9 cellular contexts compared by ENCODE assay signal in the genomic region with DNA sequence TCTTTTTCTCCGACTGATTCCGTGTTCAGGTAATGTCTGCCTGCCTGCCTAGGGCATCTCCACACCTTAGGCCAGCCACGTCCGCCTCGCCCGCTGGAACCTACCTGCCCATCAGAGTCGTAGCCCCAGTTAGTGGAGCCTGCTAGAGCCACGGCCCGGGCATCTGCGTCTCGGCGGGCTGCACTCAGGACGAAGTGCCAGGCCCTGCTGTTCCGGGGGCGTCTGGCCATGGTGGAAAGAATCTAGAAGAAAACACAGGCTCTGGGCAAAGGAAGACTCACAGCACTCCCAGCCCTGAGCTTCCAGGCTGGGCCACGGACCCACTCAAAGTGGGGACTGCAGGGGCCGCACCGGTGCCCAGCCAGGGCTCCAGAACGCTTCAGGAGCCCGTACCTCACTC. TPM values are rescaled to one million over a fixed set of nuclear protein-coding genes. Genes with fewer than 3 reads are reported as not detected.
A peak's percentile ranks its signal among the peaks of the same experiment; 100 is the strongest.
DNase-seq lines count a peak whose midpoint lies in the region; ATAC-seq and TF ChIP-seq lines count a peak whose summit lies in the region.
"Had no signal": no experiment of that assay in that cellular context is flagged by ENCODE, and none has a peak within 500 bp of the region (broad histone marks: within the 10 kb centered on the region; RNA-seq: fewer than 3 reads in every experiment).

No MANE protein-coding gene starts in this region.

- H3K79me2 ChIP-seq in OCI-LY1 (ENCODE audit: insufficient read depth, low read length), result peaks cover 6% of the 10 kb centered on the region

- H3K4me1 ChIP-seq in OCI-LY1 (ENCODE audit: insufficient read depth, low read length, severe bottlenecking), result peaks cover 20% of the 10 kb centered on the region
- H3K4me1 ChIP-seq in endodermal cell (ENCODE audit: control insufficient read depth, insufficient read depth, low read length), result peaks cover 8% of the 10 kb centered on the region

- peak overlapping the region; percentile 82 for H3K4me2 ChIP-seq in OCI-LY1 (ENCODE audit: low read length)

- WGBS in endodermal cell (ENCODE audit: insufficient coverage in 1 of 2, insufficient read length in 1 of 2), 2 experiments, result 84 to 90% methylated on average over 14 to 20 of the region's 20 CpGs

- peak overlapping the region; percentile 85 for H3K4me3 Mint-ChIP-seq in endodermal cell
- H3K4me3 Mint-ChIP-seq in natural killer cell, result peak overlapping the region; percentile 89

- TF ChIP-seq CTCF in AG10803 (conservative IDR thresholded peaks at IDR 0.05; ENCODE audit: low read length) (no peak), OCI-LY1 (IDR thresholded peaks at IDR 0.05; ENCODE audit: low read length) (no peak), endodermal cell (conservative IDR thresholded peaks at IDR 0.05) (no peak), natural killer cell (IDR thresholded peaks at IDR 0.05) (no peak)

- H3K9me3 ChIP-seq in OCI-LY1 (ENCODE audit: low read length) (no peaks in the 10 kb centered on the region), endodermal cell (ENCODE audit: control insufficient read depth, low read length) (no peaks in the 10 kb centered on the region)

- H3K4me3 ChIP-seq in AG10803 (ENCODE audit: low read length) (peak overlapping the region; percentile 76), OCI-LY1 (ENCODE audit: low read depth, low read length, poor library complexity, severe bottlenecking) (peak overlapping the region; percentile 97), endodermal cell (ENCODE audit: low read length) (peak overlapping the region; percentile 96)

- H3K36me3 Mint-ChIP-seq in endodermal cell (ENCODE audit: low read depth) (peaks cover 19% of the 10 kb centered on the region), natural killer cell (no peaks in the 10 kb centered on the region)

- 0 out of 2 replicates have a peak, but pooled peaks cover 3% of the 10 kb centered on the region for H3F3A ChIP-seq in OCI-LY1 (ENCODE audit: insufficient read depth, low read length)

- H3K36me3 ChIP-seq in OCI-LY1 (ENCODE audit: insufficient read depth, low read length) (peaks cover 58% of the 10 kb centered on the region), endodermal cell (ENCODE audit: control insufficient read depth, insufficient read depth, low read length) (peaks cover 24% of the 10 kb centered on the region)

- H3K9me2 ChIP-seq in OCI-LY1 (ENCODE audit: low read depth, low read length), result no peaks in the 10 kb centered on the region

- ATAC-seq in natural killer cell (no peak), HG03097 (IDR thresholded peaks at IDR 0.05; ENCODE audit: low FRiP score, unreplicated experiment) (no peak)

- H3K9me3 Mint-ChIP-seq in endodermal cell (no peaks in the 10 kb centered on the region), natural killer cell (no peaks in the 10 kb centered on the region)

- peak overlapping the region; percentile 94 for H3K27ac Mint-ChIP-seq in endodermal cell
- H3K27ac Mint-ChIP-seq in natural killer cell, result peak overlapping the region; percentile 88 to 92

- H3K9ac ChIP-seq in OCI-LY1 (ENCODE audit: low read length) (peak overlapping the region; percentile 73), endodermal cell (ENCODE audit: extremely low read depth, low read length, poor library complexity, severe bottlenecking) (peak overlapping the region; percentile 73)

- H3K27me3 ChIP-seq in OCI-LY1 (ENCODE audit: insufficient read depth, low read length) (no peaks in the 10 kb centered on the region), endodermal cell (ENCODE audit: control insufficient read depth, insufficient read depth, low read length, poor library complexity, severe bottlenecking) (no peaks in the 10 kb centered on the region)

- intact Hi-C loops in natural killer cell (cut with micrococcal nuclease), result no loop called here

- no peaks in the 10 kb centered on the region for H4K20me1 ChIP-seq in OCI-LY1 (ENCODE audit: insufficient read depth, low read length)

- no peak for DNase-seq in AG10803 (ENCODE audit: low read depth)
- no peak for DNase-seq in endodermal cell
- no peak for DNase-seq in natural killer cell
- no peak for DNase-seq in NCI-H1105 treated with DMSO at 0.1 percent for 48 hours (lab: John Stamatoyannopoulos, UW)
- no peak for DNase-seq in NCI-H69 (lab: John Stamatoyannopoulos, UW)
- DNase-seq in stimulated activated CD4-positive, alpha-beta T cell treated with anti-CD3 and anti-CD28 coated beads, Interleukin-1b, Interleukin-23, amount 100 ng/mL, for 48 hours, result no peak
- DNase-seq: NCI-H1417 treated with DMSO at 0.1 percent for 48 hours had no signal

- peak overlapping the region; percentile 30 for H3K27ac ChIP-seq in OCI-LY1 (ENCODE audit: low read depth, low read length, poor library complexity, severe bottlenecking)
- H3K27ac ChIP-seq in endodermal cell (ENCODE audit: low read depth, low read length), result no peak overlapping the region

- no peak overlapping the region for H2AFZ ChIP-seq in OCI-LY1 (ENCODE audit: low read length)

- H3K4me1 Mint-ChIP-seq in endodermal cell (peaks cover 10% of the 10 kb centered on the region), natural killer cell (peaks cover 10 to 22% of the 10 kb centered on the region in 2 donors)

- H3K27me3 Mint-ChIP-seq in endodermal cell (ENCODE audit: insufficient read depth), result no peaks in the 10 kb centered on the region
- no peaks in the 10 kb centered on the region for H3K27me3 Mint-ChIP-seq in natural killer cell (ENCODE audit: low read depth in 2 of 2)

RNA-seq across cellular contexts. Expression of a gene that starts 1.1 kb away (rescaled TPM):
- total RNA-seq in endodermal cell (10 to 100 TPM; 28.0 to 28.1 TPM), natural killer cell (100 to 1,000 TPM; 100 to 122 (median 110) TPM)
- polyA plus RNA-seq in endodermal cell (2013, experiment 1 of 2), result 56.0 TPM
- 48.7 TPM for polyA plus RNA-seq in endodermal cell (2013, experiment 2 of 2)

RNA-seq across cellular contexts. Expression of a gene that starts 1.5 kb away (rescaled TPM):
- 10 to 100 TPM; 61.1 to 61.5 TPM for total RNA-seq in endodermal cell
- 63.0 TPM for polyA plus RNA-seq in endodermal cell (2013, experiment 1 of 2)
- 58.3 TPM for polyA plus RNA-seq in endodermal cell (2013, experiment 2 of 2)
- total RNA-seq in natural killer cell, result 10 to 100 TPM; 39.5 to 51.9 (median 49.4) TPM

RNA-seq across cellular contexts. Expression of a gene that starts 8.3 kb away (rescaled TPM):
- total RNA-seq in endodermal cell (100 to 1,000 TPM; 137 to 164 TPM), natural killer cell (10 to 100 TPM; 26.5 to 42.0 (median 41.4) TPM)
- polyA plus RNA-seq in endodermal cell (2013, experiment 1 of 2), result 89.8 TPM
- polyA plus RNA-seq in endodermal cell (2013, experiment 2 of 2), result 83.0 TPM

RNA-seq across cellular contexts. Expression of a gene that starts 8.6 kb away (rescaled TPM):
- total RNA-seq in endodermal cell, result 10 to 100 TPM; 34.3 to 64.3 TPM
- 10.6 TPM for polyA plus RNA-seq in endodermal cell (2013, experiment 1 of 2)
- 8.8 TPM for polyA plus RNA-seq in endodermal cell (2013, experiment 2 of 2)
- 10 to 100 TPM; 30.0 to 33.8 (median 30.1) TPM for total RNA-seq in natural killer cell

RNA-seq across cellular contexts. Expression of a gene that starts 9.9 kb away (rescaled TPM):
- total RNA-seq in endodermal cell, result 10 to 100 TPM; 70.3 to 73.6 TPM
- 34.7 TPM for polyA plus RNA-seq in endodermal cell (2013, experiment 1 of 2)
- 37.2 TPM for polyA plus RNA-seq in endodermal cell (2013, experiment 2 of 2)
- total RNA-seq in natural killer cell, result 10 to 100 TPM; 40.6 to 50.3 (median 46.2) TPM
